ENCODE assay signal across 12 cellular contexts in the genomic region with DNA sequence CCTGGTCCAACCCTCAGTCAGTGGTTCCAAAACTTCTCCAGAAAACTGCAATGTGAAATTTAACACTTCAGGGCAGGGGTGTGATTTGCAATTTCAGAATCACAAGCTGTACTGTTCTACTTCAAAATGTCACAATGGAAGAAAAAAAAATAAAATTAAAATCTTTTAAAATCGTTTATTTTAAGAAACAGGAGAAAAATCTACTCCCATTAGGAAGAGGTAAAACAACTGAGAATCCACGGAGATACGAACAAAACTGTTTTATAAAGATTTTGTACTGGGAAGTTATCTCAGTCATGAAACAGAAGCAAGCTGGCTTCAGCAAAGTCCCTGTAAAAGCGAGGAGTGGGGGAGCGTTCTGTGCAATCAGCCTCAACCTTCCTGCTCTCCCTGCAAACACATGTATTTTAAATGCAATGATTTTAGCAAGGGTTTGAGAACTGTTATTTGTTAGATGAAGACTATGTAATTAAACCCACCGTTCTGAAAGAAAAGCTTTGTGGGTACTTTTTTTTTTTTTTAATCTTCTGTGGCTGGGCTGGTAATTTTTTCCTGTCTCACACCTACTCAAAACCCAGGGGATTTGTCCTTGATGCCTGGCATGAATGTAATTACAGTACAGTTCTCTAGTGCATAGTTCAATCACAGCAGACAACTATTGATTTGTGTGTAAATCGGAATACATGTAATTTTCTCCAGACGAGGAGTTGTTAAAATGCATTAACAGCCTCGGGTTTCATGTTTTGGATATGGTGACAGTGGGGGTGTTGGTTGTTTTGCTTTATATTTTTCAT.
A peak's percentile ranks its signal among the peaks of the same experiment; 100 is the strongest.
DNase-seq lines count a peak whose midpoint lies in the region; ATAC-seq, FAIRE-seq and TF ChIP-seq lines count a peak whose summit lies in the region.
"Had no signal": no experiment of that assay in that cellular context is flagged by ENCODE, and none has a peak within 500 bp of the region (broad histone marks: within the 10 kb centered on the region; RNA-seq: fewer than 3 reads in every experiment).

No MANE protein-coding gene starts in this region.

- H3K9ac ChIP-seq in keratinocyte (ENCODE audit: control insufficient read depth, extremely low read depth, insufficient read depth, low read length) = peak overlapping the region; percentile 69

- WGBS in thyroid gland, 2 donors = 40 to 44% methylated on average over 9 of the region's 9 CpGs

- H4K20me1 ChIP-seq in keratinocyte (ENCODE audit: control insufficient read depth, extremely low read depth, insufficient read depth, low read length) = no peaks in the 10 kb centered on the region

- ATAC-seq in GM21528 (IDR thresholded peaks at IDR 0.05; ENCODE audit: low FRiP score, unreplicated experiment) = no peak
- ATAC-seq: effector memory CD8-positive, alpha-beta T cell had no signal

- TF ChIP-seq CTCF in cardiac muscle cell (IDR thresholded peaks at IDR 0.05; ENCODE audit: low read depth, low read length) (no peak), WERI-Rb-1 (IDR thresholded peaks at IDR 0.05; ENCODE audit: low read depth, low read length) (no peak), keratinocyte (optimal IDR thresholded peaks at IDR 0.05 in 1 of 3, IDR thresholded peaks at IDR 0.05 in 1 of 3, conservative IDR thresholded peaks at IDR 0.05 in 1 of 3; ENCODE audit: extremely low read depth in 1 of 3, insufficient read depth in 2 of 3, low read length in 3 of 3) (no peak), thyroid gland (IDR thresholded peaks at IDR 0.05) (no peak), CD14-positive monocyte (IDR thresholded peaks at IDR 0.05) (no peak)

- peak overlapping the region; percentile 74 for H3K4me2 ChIP-seq in keratinocyte (ENCODE audit: control insufficient read depth, extremely low read depth, insufficient read depth, low read depth, low read length)

- H3K4me1 ChIP-seq in cardiac muscle cell (ENCODE audit: low read depth) (peaks cover 17% of the 10 kb centered on the region), keratinocyte (ENCODE audit: control insufficient read depth, extremely low read depth, insufficient read depth, low read length) (peaks cover 26% of the 10 kb centered on the region), thyroid gland (peaks cover 25 to 27% of the 10 kb centered on the region in 2 donors)
- H3K4me1 ChIP-seq: vagina had no signal

- H3K9me3 Mint-ChIP-seq in CD14-positive monocyte = peaks cover 0 to 3% (median 0%) of the 10 kb centered on the region in 7 donors
- H3K9me3 Mint-ChIP-seq: effector memory CD8-positive, alpha-beta T cell; memory B cell had no signal

- H3K36me3 ChIP-seq in cardiac muscle cell (no peaks in the 10 kb centered on the region), WERI-Rb-1 (no peaks in the 10 kb centered on the region), keratinocyte (ENCODE audit: control insufficient read depth in 2 of 2, extremely low read depth in 1 of 2, insufficient read depth in 2 of 2, low read length in 2 of 2) (no peaks in the 10 kb centered on the region), thyroid gland (no peaks in the 10 kb centered on the region)
- H3K36me3 ChIP-seq: vagina had no signal

- no peaks in the 10 kb centered on the region for H3K4me1 Mint-ChIP-seq in CD14-positive monocyte
- H3K4me1 Mint-ChIP-seq: memory B cell had no signal

- H3K9me1 ChIP-seq in keratinocyte (ENCODE audit: control insufficient read depth, extremely low read depth, insufficient read depth, low read length) = no peaks in the 10 kb centered on the region

- H3K4me3 ChIP-seq in cardiac muscle cell (no peak overlapping the region), WERI-Rb-1 (ENCODE audit: low read depth, low read length) (peak overlapping the region; percentile 18), keratinocyte (ENCODE audit: control insufficient read depth in 2 of 3, extremely low read depth in 1 of 3, insufficient read depth in 2 of 3, low read depth in 1 of 3, low read length in 3 of 3) (peak overlapping the region in 2 of 3 experiments; percentile 24 to 25), thyroid gland (replicated peaks in 1 of 3) (no peak overlapping the region)
- H3K4me3 ChIP-seq: vagina had no signal

- peaks cover 2 to 24% (median 8%) of the 10 kb centered on the region in 3 donors for H3K27me3 Mint-ChIP-seq in CD14-positive monocyte (ENCODE audit: low read depth in 3 of 3)

- intact Hi-C loops in cardiac septum (cut with DNase I) = no loop called here
- intact Hi-C loops in thyroid gland (cut with DNase I) = no loop called here
- intact Hi-C loops in CD14-positive monocyte (cut with micrococcal nuclease) = no loop called here

- H2AFZ ChIP-seq in keratinocyte (ENCODE audit: control insufficient read depth, low read length) = peak overlapping the region; percentile 89

- H3K4me3 Mint-ChIP-seq in CD14-positive monocyte = no peak overlapping the region
- H3K4me3 Mint-ChIP-seq: effector memory CD8-positive, alpha-beta T cell; memory B cell had no signal

- DNase-seq in cardiac muscle cell (ENCODE audit: low read depth in 1 of 2, low spot score in 1 of 2) = peak; percentile 35 to 60
- no peak for DNase-seq in cardiac septum (ENCODE audit: low spot score)
- peak; percentile 38 for DNase-seq in WERI-Rb-1
- no peak for DNase-seq in keratinocyte (ENCODE audit: low read depth, low spot score)
- peak; percentile 10 to 15 for DNase-seq in thyroid gland
- DNase-seq in frontal cortex (ENCODE audit: low spot score in 2 of 2) = no peak
- no peak for DNase-seq in CD14-positive monocyte (ENCODE audit: low spot score)
- DNase-seq: effector memory CD8-positive, alpha-beta T cell; SW 1271 had no signal

- no peaks in the 10 kb centered on the region for H3K36me3 Mint-ChIP-seq in CD14-positive monocyte
- H3K36me3 Mint-ChIP-seq: memory B cell had no signal

- H3K79me2 ChIP-seq in keratinocyte (ENCODE audit: control insufficient read depth, insufficient read depth, low read length) = no peaks in the 10 kb centered on the region

- no peak overlapping the region for H3K27ac Mint-ChIP-seq in CD14-positive monocyte
- H3K27ac Mint-ChIP-seq: effector memory CD8-positive, alpha-beta T cell; memory B cell had no signal

- H3K27me3 ChIP-seq in cardiac muscle cell (no peaks in the 10 kb centered on the region), WERI-Rb-1 (ENCODE audit: insufficient read depth, low read depth, severe bottlenecking) (no peaks in the 10 kb centered on the region), keratinocyte (ENCODE audit: control insufficient read depth, extremely low read depth, insufficient read depth, low read length) (no peaks in the 10 kb centered on the region), thyroid gland (no peaks in the 10 kb centered on the region)
- H3K27me3 ChIP-seq: vagina had no signal

- H3K27ac ChIP-seq in cardiac muscle cell (no peak overlapping the region), WERI-Rb-1 (peak overlapping the region; percentile 78), keratinocyte (ENCODE audit: control insufficient read depth, insufficient read depth, low read length) (peak overlapping the region; percentile 94), thyroid gland (peak overlapping the region in 2 of 3 donors; percentile 25 to 48)
- H3K27ac ChIP-seq: vagina had no signal

- dilution Hi-C loops in keratinocyte (cut with MboI; ENCODE audit: extremely low pct_ligation_motif_present, low sequenced_read_pairs) = no loop called here

- no peak for TF ChIP-seq POLR2A in thyroid gland (IDR thresholded peaks at IDR 0.05)

- H3K9me3 ChIP-seq in cardiac muscle cell (ENCODE audit: low read depth) = no peaks in the 10 kb centered on the region
- peaks cover 4% of the 10 kb centered on the region for H3K9me3 ChIP-seq in WERI-Rb-1 (ENCODE audit: severe bottlenecking)
- H3K9me3 ChIP-seq in keratinocyte (ENCODE audit: control insufficient read depth, low read depth, low read length) = no peaks in the 10 kb centered on the region
- no peaks in the 10 kb centered on the region for H3K9me3 ChIP-seq in thyroid gland
- H3K9me3 ChIP-seq: vagina had no signal

- FAIRE-seq in keratinocyte (lab: Jason Lieb, UNC) = peak; percentile 63
- FAIRE-seq in frontal cortex (lab: Jason Lieb, UNC) = no peak

Comparison
In these comparisons a context has a peak if more than half of its experiments do, and no peak if none do; other contexts are left out.
1. DNase-seq: peak in cardiac muscle cell (2 of 2), WERI-Rb-1 (single experiment) and thyroid gland (2 of 2); none in cardiac septum (single experiment), keratinocyte (single experiment), frontal cortex (0 of 2) and CD14-positive monocyte (single experiment).
2. H3K4me3 ChIP-seq: peak in WERI-Rb-1 (single experiment) and keratinocyte (2 of 3); none in cardiac muscle cell (single experiment) and thyroid gland (0 of 3).